In the genomic region with DNA sequence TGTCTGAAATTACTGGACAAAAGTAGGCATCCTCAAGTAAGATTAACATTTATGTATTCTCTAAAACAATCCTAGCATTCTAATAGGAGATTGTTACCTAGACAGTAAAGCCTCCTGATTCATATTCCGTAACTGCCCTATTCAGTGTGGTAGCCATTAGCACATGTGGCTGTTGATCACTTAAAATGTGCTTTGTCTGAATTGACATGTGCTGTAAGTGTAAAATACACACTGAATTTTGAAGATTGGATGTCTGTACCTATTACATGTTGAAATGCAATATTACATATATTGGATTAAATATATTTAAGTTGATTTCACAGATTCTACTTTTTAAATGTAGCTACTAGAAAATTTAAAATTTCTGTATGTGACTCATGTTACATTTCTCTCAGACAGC, we compare ENCODE assay signal across 12 cellular contexts. TPM values are rescaled to one million over a fixed set of nuclear protein-coding genes. Genes with fewer than 3 reads are reported as not detected.
"Had no signal": no experiment of that assay in that cellular context is flagged by ENCODE, and none has a peak within 500 bp of the region (broad histone marks: within the 10 kb centered on the region; RNA-seq: fewer than 3 reads in every experiment).

No MANE protein-coding gene starts in this region.

- H2AFZ ChIP-seq: GM23248, GM23338 had no signal

- H3K4me2 ChIP-seq: GM23338 had no signal

- H3K27ac ChIP-seq: GM23248 had no signal

- H3K9me3 ChIP-seq: HAP-1 had no signal

- DNase-seq: GOT3, H7, H9, HCEC 1CT, HFFc6 had no signal

- H3K9me3 Mint-ChIP-seq: GM23338, H9, HFFc6 had no signal

- FAIRE-seq: H1, H54 had no signal

- H3K27ac Mint-ChIP-seq: GM23338, H9, HFFc6 had no signal

- H3K4me1 Mint-ChIP-seq: GM23338, H9 had no signal

- H3K4me3 Mint-ChIP-seq: GM23338, H9, HFFc6 had no signal

- ATAC-seq: GM23338, HCT116 had no signal

- H3K4me3 ChIP-seq: GM23248, GM23338, HAP-1 had no signal

- H3K9ac ChIP-seq: GM23248 had no signal

RNA-seq across cellular contexts. Expression of a gene that starts 41.5 kb away (rescaled TPM):
- total RNA-seq: GM23248, GM23338, H1, H4, H7, H9, HFFc6 had no signal
- polyA plus RNA-seq: GM23248, GM23338, H1 had no signal

RNA-seq across cellular contexts. Expression of a gene that starts 51.2 kb away (rescaled TPM):
- total RNA-seq: GM23338, H1, H4, H7, H9, HFFc6 had no signal
- polyA plus RNA-seq: GM23338, H1 had no signal
